ENCODE assay signal across 8 cellular contexts in genomic region chr12:43805857-43806736, GRCh38. TPM values are rescaled to one million over a fixed set of nuclear protein-coding genes. Genes with fewer than 3 reads are reported as not detected.
DNase-seq lines count a peak whose midpoint lies in the region; ATAC-seq and TF ChIP-seq lines count a peak whose summit lies in the region.

Gene TWF1, minus strand, starts transcription at chr12:43806317. Its CDS starts 72 bp downstream, at chr12:43806245.

- peak within 1 kb of the TSS; percentile 98 for H3K4me3 ChIP-seq in duodenal mucosa (ENCODE audit: low read depth in 1 of 2, low read length in 2 of 2)
- H3K4me3 ChIP-seq in lower lobe of right lung: peak within 1 kb of the TSS; percentile 84

- peak within 1 kb of the TSS; percentile 99 to 100 (median 100) for H3K27ac Mint-ChIP-seq in CD14-positive monocyte
- peak within 1 kb of the TSS; percentile 100 for H3K27ac Mint-ChIP-seq in activated CD4-positive, alpha-beta memory T cell treated with anti-CD3 and anti-CD28 coated beads, Interleukin-2, amount 10 ng/mL, durations not matched to agents 7 days and 5 days

- H3K4me3 Mint-ChIP-seq in CD14-positive monocyte: peak within 1 kb of the TSS; percentile 99 to 100
- peak within 1 kb of the TSS; percentile 96 for H3K4me3 Mint-ChIP-seq in activated CD4-positive, alpha-beta memory T cell treated with anti-CD3 and anti-CD28 coated beads, Interleukin-2, amount 10 ng/mL, durations not matched to agents 7 days and 5 days

- H3K4me1 ChIP-seq in duodenal mucosa (ENCODE audit: control insufficient read depth in 1 of 2, insufficient read depth in 2 of 2, low read length in 2 of 2) (peaks cover 11 to 22% of the 10 kb centered on the region in 2 donors), lower lobe of right lung (peaks cover 25% of the 10 kb centered on the region)

- H3K9me3 ChIP-seq in duodenal mucosa (ENCODE audit: control insufficient read depth in 1 of 2, low read length in 2 of 2) (no peaks in the 10 kb centered on the region), lower lobe of right lung (no peaks in the 10 kb centered on the region)

- ATAC-seq in HG03457 (IDR thresholded peaks at IDR 0.05; ENCODE audit: unreplicated experiment): peak; percentile 93
- ATAC-seq in lower lobe of right lung: peak; percentile 99 to 100

- H3K27ac ChIP-seq in duodenal mucosa (ENCODE audit: low read depth, low read length) (peak within 1 kb of the TSS; percentile 95), lower lobe of right lung (peak within 1 kb of the TSS; percentile 94)

- peak within 1 kb of the TSS; percentile 92 to 97 for H3K9ac ChIP-seq in duodenal mucosa (ENCODE audit: low read depth in 1 of 2, low read length in 2 of 2)

- peak; percentile 49 for TF ChIP-seq CTCF in CD14-positive monocyte (IDR thresholded peaks at IDR 0.05)
- TF ChIP-seq CTCF in lower lobe of right lung (IDR thresholded peaks at IDR 0.05): peak; percentile 5

- peaks cover 29% of the 10 kb centered on the region for H3K4me1 Mint-ChIP-seq in CD14-positive monocyte
- H3K4me1 Mint-ChIP-seq in activated CD4-positive, alpha-beta memory T cell treated with anti-CD3 and anti-CD28 coated beads, Interleukin-2, amount 10 ng/mL, durations not matched to agents 7 days and 5 days: peaks cover 34% of the 10 kb centered on the region

- intact Hi-C loops in CD14-positive monocyte (cut with micrococcal nuclease): loop anchor here (2.0 to 5.0 kb wide), 2 partner anchors 47 to 49 kb away; partner anchors contain the start of genes IRAK4 (in 2 of the 2) and PUS7L (in 2 of the 2)
- intact Hi-C loops in lower lobe of right lung (cut with DNase I): no loop called here

- H3K27me3 Mint-ChIP-seq in CD14-positive monocyte (ENCODE audit: low read depth in 3 of 3): peaks cover 3 to 6% (median 4%) of the 10 kb centered on the region in 3 donors
- H3K27me3 Mint-ChIP-seq in activated CD4-positive, alpha-beta memory T cell treated with anti-CD3 and anti-CD28 coated beads, Interleukin-2, amount 10 ng/mL, durations not matched to agents 7 days and 5 days: no peaks in the 10 kb centered on the region

- POLR2A ChIA-PET in activated CD4-positive, alpha-beta memory T cell treated with anti-CD3 and anti-CD28 coated beads, Interleukin-2, amount 10 ng/mL, durations not matched to agents 7 days and 5 days (lab: Charles Lee): interaction anchor here (0.7 to 5.5 kb wide), 22 partner anchors 9 to 77 kb away, joined by 3 to 88 read pairs (median 5); partner anchors contain the start of genes IRAK4, PUS7L and TMEM117

- CTCF ChIA-PET in activated CD4-positive, alpha-beta memory T cell treated with anti-CD3 and anti-CD28 coated beads, Interleukin-2, amount 10 ng/mL, durations not matched to agents 7 days and 5 days (lab: Charles Lee): interaction anchor here (0.9 to 2.3 kb wide), 7 partner anchors 9 to 76 kb away, joined by 3 to 11 read pairs (median 4); partner anchors contain the start of genes IRAK4 and TMEM117

- H3K36me3 ChIP-seq in duodenal mucosa (ENCODE audit: control insufficient read depth in 1 of 2, insufficient read depth in 2 of 2, low read length in 2 of 2) (peaks cover 5 to 13% of the 10 kb centered on the region in 2 donors), lower lobe of right lung (peaks cover 18% of the 10 kb centered on the region)

- DNase-seq in CD14-positive monocyte (ENCODE audit: low spot score) (peak; percentile 75), GM19240 (ENCODE audit: insufficient read length, low spot score) (peak; percentile 62), NCI-H748 (lab: John Stamatoyannopoulos, UW; ENCODE audit: unreplicated experiment) (peak; percentile 88), lower lobe of right lung (peak; percentile 92)
- DNase-seq in activated CD4-positive, alpha-beta memory T cell treated with anti-CD3 and anti-CD28 coated beads, Interleukin-2, amount 10 ng/mL, durations not matched to agents 7 days and 5 days: peak; percentile 90
- DNase-seq in stimulated activated CD4-positive, alpha-beta T cell treated with anti-CD3 and anti-CD28 coated beads, TNF-alpha, amount 100 ng/mL, for 24 hours (ENCODE audit: low read depth in 3 of 3): peak; percentile 71 to 85 (median 78)

- peaks cover 0 to 3% (median 0%) of the 10 kb centered on the region in 7 donors for H3K9me3 Mint-ChIP-seq in CD14-positive monocyte
- H3K9me3 Mint-ChIP-seq in activated CD4-positive, alpha-beta memory T cell treated with anti-CD3 and anti-CD28 coated beads, Interleukin-2, amount 10 ng/mL, durations not matched to agents 7 days and 5 days: no peaks in the 10 kb centered on the region

- H3K27me3 ChIP-seq in duodenal mucosa (ENCODE audit: control insufficient read depth in 1 of 2, insufficient read depth in 2 of 2, low read length in 2 of 2) (no peaks in the 10 kb centered on the region), lower lobe of right lung (ENCODE audit: low read depth) (no peaks in the 10 kb centered on the region)

- peaks cover 11 to 15% of the 10 kb centered on the region in 2 donors for H3K36me3 Mint-ChIP-seq in CD14-positive monocyte
- H3K36me3 Mint-ChIP-seq in activated CD4-positive, alpha-beta memory T cell treated with anti-CD3 and anti-CD28 coated beads, Interleukin-2, amount 10 ng/mL, durations not matched to agents 7 days and 5 days (ENCODE audit: low read depth): peaks cover 21% of the 10 kb centered on the region

RNA-seq across cellular contexts. Expression of gene TWF1, which starts in this region (rescaled TPM):
- 10 to 100 TPM in 1 of 2 donors, 1 to 10 TPM in 1; 9.9 to 13.7 TPM for polyA plus RNA-seq in CD14-positive monocyte
- total RNA-seq in activated CD4-positive, alpha-beta memory T cell treated with anti-CD3 and anti-CD28 coated beads, Interleukin-2, amount 10 ng/mL, durations not matched to agents 7 days and 5 days: 10 to 100 TPM; 29.1 to 33.6 TPM
- 60.6 TPM for total RNA-seq in lower lobe of right lung

Comparison
In these comparisons a context has a peak if more than half of its experiments do, and no peak if none do; other contexts are left out.
1. Peak in every context shown above with its lines: DNase-seq, ATAC-seq, H3K4me3 ChIP-seq and H3K27ac ChIP-seq.